In the genomic region with DNA sequence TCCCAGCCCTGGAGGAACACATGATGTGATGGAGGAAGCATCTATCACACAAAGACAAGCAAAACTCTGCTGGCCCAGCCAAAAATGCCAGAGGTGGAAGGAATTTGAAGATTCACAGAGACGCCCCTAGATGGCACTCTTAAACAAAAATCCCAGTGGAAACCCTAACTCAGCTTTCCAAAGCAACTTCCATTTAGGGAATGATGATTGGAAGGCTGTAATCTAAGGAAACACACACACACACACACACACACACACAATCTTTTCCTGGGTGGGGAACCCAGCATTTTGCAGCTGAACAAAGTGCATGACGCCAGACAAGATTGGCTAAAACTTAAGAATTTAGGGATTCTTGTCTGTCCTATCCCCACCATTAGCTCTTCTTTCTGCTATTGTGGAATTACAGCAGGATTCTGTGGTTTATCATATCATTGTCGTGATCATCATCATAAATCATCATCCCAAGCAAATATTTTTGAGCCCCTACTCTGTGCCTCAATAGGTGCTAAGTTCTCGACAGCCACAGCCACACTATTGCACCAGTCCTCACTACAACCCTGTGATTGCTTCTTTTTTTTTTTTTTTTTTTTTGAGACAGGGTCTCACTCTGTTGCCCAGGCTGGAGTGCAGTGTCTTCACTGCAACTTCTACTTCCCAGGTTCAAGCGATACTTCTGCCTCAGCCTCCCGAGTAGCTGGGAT, we compare ENCODE assay signal across 8 cellular contexts. TPM values are rescaled to one million over a fixed set of nuclear protein-coding genes. Genes with fewer than 3 reads are reported as not detected.
DNase-seq lines count a peak whose midpoint lies in the region; ATAC-seq and TF ChIP-seq lines count a peak whose summit lies in the region.

No MANE protein-coding gene starts in this region.

- in situ Hi-C loops in HAP-1 (cut with MboI; ENCODE audit: low sequenced_read_pairs), result loop anchor here (10.0 kb wide), 2 partner anchors 368 to 1518 kb away; no protein-coding TSS in a partner anchor

- peaks cover 10% of the 10 kb centered on the region for H3K36me3 Mint-ChIP-seq in brain
- peaks cover 10% of the 10 kb centered on the region for H3K36me3 Mint-ChIP-seq in stimulated activated effector memory CD8-positive, alpha-beta T cell treated with anti-CD3 and anti-CD28 coated beads, Interleukin-12 subunit alpha, Interleukin-12 subunit beta, amount 100 ng/mL, for 72 hours

- H3K4me3 ChIP-seq in HAP-1, result no peak overlapping the region

- ATAC-seq in stimulated activated effector memory CD8-positive, alpha-beta T cell treated with anti-CD3 and anti-CD28 coated beads, Interleukin-12 subunit alpha, Interleukin-12 subunit beta, amount 100 ng/mL, for 72 hours, result no peak

- DNase-seq in CMK (ENCODE audit: low read depth), result peak; percentile 36
- DNase-seq in HAP-1 (ENCODE audit: low spot score in 2 of 2), result peak; percentile 62 to 84
- DNase-seq in NCI-H524 treated with DMSO at 0.1 percent for 48 hours (lab: John Stamatoyannopoulos, UW), result peak; percentile 43
- peak; percentile 82 for DNase-seq in iPS-NIHi7 (ENCODE audit: extremely low spot score)
- DNase-seq in stimulated activated effector memory CD8-positive, alpha-beta T cell treated with anti-CD3 and anti-CD28 coated beads, Interleukin-12 subunit alpha, Interleukin-12 subunit beta, amount 100 ng/mL, for 72 hours (ENCODE audit: low spot score in 2 of 2), result no peak
- DNase-seq in activated naive CD4-positive, alpha-beta T cell treated with Interleukin-2 at 50 U/mL for 16 hours, result no peak
- DNase-seq in activated CD4-positive, CD25-positive, alpha-beta regulatory T cell treated with anti-CD3 and anti-CD28 coated beads, Interleukin-2, amount 50 U/mL, for 72 hours, result no peak

- peaks cover 7% of the 10 kb centered on the region; the same call in 1 of the 2 replicates for H3K36me3 ChIP-seq in HAP-1 (replicated peaks)

- peak overlapping the region in 2 of 5 experiments; percentile 66 to 77 for H3K27ac Mint-ChIP-seq in brain
- H3K27ac Mint-ChIP-seq in stimulated activated effector memory CD8-positive, alpha-beta T cell treated with anti-CD3 and anti-CD28 coated beads, Interleukin-12 subunit alpha, Interleukin-12 subunit beta, amount 100 ng/mL, for 72 hours, result no peak overlapping the region

- H3K9me3 Mint-ChIP-seq in brain, result no peaks in the 10 kb centered on the region
- H3K9me3 Mint-ChIP-seq in stimulated activated effector memory CD8-positive, alpha-beta T cell treated with anti-CD3 and anti-CD28 coated beads, Interleukin-12 subunit alpha, Interleukin-12 subunit beta, amount 100 ng/mL, for 72 hours, result no peaks in the 10 kb centered on the region

- H3K4me1 Mint-ChIP-seq in brain, result peaks cover 49% of the 10 kb centered on the region
- H3K4me1 Mint-ChIP-seq in stimulated activated effector memory CD8-positive, alpha-beta T cell treated with anti-CD3 and anti-CD28 coated beads, Interleukin-12 subunit alpha, Interleukin-12 subunit beta, amount 100 ng/mL, for 72 hours, result peaks cover 10% of the 10 kb centered on the region

- no peaks in the 10 kb centered on the region for H3K27me3 ChIP-seq in HAP-1 (ENCODE audit: low read depth)

- H3K4me1 ChIP-seq in HAP-1, result peaks cover 12% of the 10 kb centered on the region

- TF ChIP-seq CTCF in brain (conservative IDR thresholded peaks at IDR 0.05), result peak; percentile 68 to 71

- peaks cover 10% of the 10 kb centered on the region for H3K27me3 Mint-ChIP-seq in brain

- no peaks in the 10 kb centered on the region for H3K9me3 ChIP-seq in HAP-1

- H3K4me3 Mint-ChIP-seq in brain, result peak overlapping the region in 4 of 5 experiments; percentile 53 to 88 (median 75)
- peak overlapping the region; percentile 80 for H3K4me3 Mint-ChIP-seq in stimulated activated effector memory CD8-positive, alpha-beta T cell treated with anti-CD3 and anti-CD28 coated beads, Interleukin-12 subunit alpha, Interleukin-12 subunit beta, amount 100 ng/mL, for 72 hours

RNA-seq across cellular contexts. Expression of a gene that starts 1.6 kb away (rescaled TPM):
- 4.8 TPM for polyA plus RNA-seq in brain (ENCODE audit: insufficient read depth, low read depth, low replicate concordance)

RNA-seq across cellular contexts. Expression of a gene that starts 6.3 kb away (rescaled TPM):
- 1.2 TPM for polyA plus RNA-seq in brain (ENCODE audit: insufficient read depth, low read depth, low replicate concordance)

RNA-seq across cellular contexts. Expression of a gene that starts 54.5 kb away (rescaled TPM):
- not detected for polyA plus RNA-seq in brain (ENCODE audit: insufficient read depth, low read depth, low replicate concordance)

Comparison
In these comparisons a context has a peak if more than half of its experiments do, and no peak if none do; other contexts are left out.
1. DNase-seq: peak in CMK (single experiment), HAP-1 (2 of 2), NCI-H524 treated with DMSO at 0.1 percent for 48 hours (single experiment) and iPS-NIHi7 (single experiment); none in stimulated activated effector memory CD8-positive, alpha-beta T cell treated with anti-CD3 and anti-CD28 coated beads, Interleukin-12 subunit alpha, Interleukin-12 subunit beta, amount 100 ng/mL, for 72 hours (0 of 2), activated naive CD4-positive, alpha-beta T cell treated with Interleukin-2 at 50 U/mL for 16 hours (single experiment) and activated CD4-positive, CD25-positive, alpha-beta regulatory T cell treated with anti-CD3 and anti-CD28 coated beads, Interleukin-2, amount 50 U/mL, for 72 hours (single experiment).